In the genomic region with DNA sequence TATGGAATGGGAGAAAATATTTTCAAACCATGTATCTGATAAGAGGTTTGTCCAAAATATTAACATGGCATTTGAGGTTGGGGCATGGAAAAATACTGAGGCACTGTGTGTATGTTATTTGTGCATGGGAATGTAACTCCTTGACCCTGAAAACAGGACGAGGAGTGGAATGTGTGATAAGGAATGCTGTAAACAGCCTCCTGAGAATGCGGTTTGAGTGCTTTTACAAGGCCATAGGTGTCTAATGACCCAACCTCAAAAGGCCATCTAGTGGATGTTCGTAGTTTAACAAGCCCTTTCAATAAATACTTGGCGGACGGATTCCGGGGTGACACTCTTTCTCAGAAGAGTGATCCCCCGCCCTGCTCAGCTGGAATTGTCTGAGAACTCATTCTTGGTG, we compare ENCODE assay signal across 9 cellular contexts.
A peak's percentile ranks its signal among the peaks of the same experiment; 100 is the strongest.
DNase-seq lines count a peak whose midpoint lies in the region; ATAC-seq and TF ChIP-seq lines count a peak whose summit lies in the region.
"Had no signal": no experiment of that assay in that cellular context is flagged by ENCODE, and none has a peak within 500 bp of the region (broad histone marks: within the 10 kb centered on the region; RNA-seq: fewer than 3 reads in every experiment).

No MANE protein-coding gene starts in this region.

- H3K4me1 ChIP-seq in HUES64 (ENCODE audit: insufficient read depth, low read length), result peaks cover 4% of the 10 kb centered on the region; the same call in 1 of the 2 replicates

- CTCF ChIA-PET in activated CD8-positive, alpha-beta memory T cell treated with anti-CD3 and anti-CD28 coated beads, Interleukin-2, amount 10 ng/mL, durations not matched to agents 7 days and 5 days (lab: Charles Lee), result no interaction called here

- no peak overlapping the region for H3K4me3 Mint-ChIP-seq in activated CD8-positive, alpha-beta memory T cell treated with anti-CD3 and anti-CD28 coated beads, Interleukin-2, amount 10 ng/mL, durations not matched to agents 7 days and 5 days
- H3K4me3 Mint-ChIP-seq: activated CD4-positive, alpha-beta T cell treated with anti-CD3 and anti-CD28 coated beads, Interleukin-2, amount 10 ng/mL, durations not matched to agents 7 days and 5 days had no signal

- H3K27ac ChIP-seq in HUES64 (ENCODE audit: low read depth, low read length), result peak overlapping the region; percentile 48; the same call in 1 of the 2 replicates
- no peak overlapping the region for H3K27ac ChIP-seq in VCaP

- H3K27me3 Mint-ChIP-seq in activated CD8-positive, alpha-beta memory T cell treated with anti-CD3 and anti-CD28 coated beads, Interleukin-2, amount 10 ng/mL, durations not matched to agents 7 days and 5 days, result no peaks in the 10 kb centered on the region

- no peaks in the 10 kb centered on the region for H3K9me3 Mint-ChIP-seq in activated CD8-positive, alpha-beta memory T cell treated with anti-CD3 and anti-CD28 coated beads, Interleukin-2, amount 10 ng/mL, durations not matched to agents 7 days and 5 days (ENCODE audit: low read depth)

- peak; percentile 81 for DNase-seq in DMS 273 (lab: John Stamatoyannopoulos, UW; ENCODE audit: unreplicated experiment)
- DNase-seq in kidney glomerular epithelial cell (lab: John Stamatoyannopoulos, UW), result peak; percentile 15
- no peak for DNase-seq in activated CD8-positive, alpha-beta memory T cell treated with anti-CD3 and anti-CD28 coated beads, Interleukin-2, amount 10 ng/mL, durations not matched to agents 7 days and 5 days
- DNase-seq: activated CD4-positive, alpha-beta T cell treated with anti-CD3 and anti-CD28 coated beads, Interleukin-2, amount 10 ng/mL, durations not matched to agents 7 days and 5 days had no signal

- H3K27ac Mint-ChIP-seq in activated CD8-positive, alpha-beta memory T cell treated with anti-CD3 and anti-CD28 coated beads, Interleukin-2, amount 10 ng/mL, durations not matched to agents 7 days and 5 days, result no peak overlapping the region
- H3K27ac Mint-ChIP-seq: activated CD4-positive, alpha-beta T cell treated with anti-CD3 and anti-CD28 coated beads, Interleukin-2, amount 10 ng/mL, durations not matched to agents 7 days and 5 days had no signal

- H3K36me3 Mint-ChIP-seq in activated CD8-positive, alpha-beta memory T cell treated with anti-CD3 and anti-CD28 coated beads, Interleukin-2, amount 10 ng/mL, durations not matched to agents 7 days and 5 days, result peaks cover 6% of the 10 kb centered on the region

- no peak overlapping the region for H3K9ac ChIP-seq in HUES64 (ENCODE audit: low read depth, low read length)

- no peaks in the 10 kb centered on the region for H3K4me1 Mint-ChIP-seq in activated CD8-positive, alpha-beta memory T cell treated with anti-CD3 and anti-CD28 coated beads, Interleukin-2, amount 10 ng/mL, durations not matched to agents 7 days and 5 days
- H3K4me1 Mint-ChIP-seq: activated CD4-positive, alpha-beta T cell treated with anti-CD3 and anti-CD28 coated beads, Interleukin-2, amount 10 ng/mL, durations not matched to agents 7 days and 5 days had no signal

- H3K9me3 ChIP-seq in HUES64 (ENCODE audit: insufficient read depth, low read depth, low read length), result peaks cover 3% of the 10 kb centered on the region; the same call in 1 of the 2 replicates

- ATAC-seq in activated CD8-positive, alpha-beta memory T cell treated with anti-CD3 and anti-CD28 coated beads, Interleukin-2, amount 10 ng/mL, durations not matched to agents 7 days and 5 days, result no peak
- ATAC-seq in GM19467 (IDR thresholded peaks at IDR 0.05; ENCODE audit: unreplicated experiment) (no peak), GM19452 (IDR thresholded peaks at IDR 0.05; ENCODE audit: unreplicated experiment) (no peak), GM19023 (IDR thresholded peaks at IDR 0.05; ENCODE audit: unreplicated experiment) (no peak)

- no peaks in the 10 kb centered on the region for H3K27me3 ChIP-seq in HUES64 (ENCODE audit: insufficient read depth, low read length)

- no peaks in the 10 kb centered on the region for H3K36me3 ChIP-seq in HUES64 (ENCODE audit: insufficient read depth, low read length)

- peak; percentile 69 for TF ChIP-seq CTCF in VCaP (conservative IDR thresholded peaks at IDR 0.05)

- 34% methylated on average over 7 of the region's 7 CpGs for WGBS in HUES64

- H3K4me3 ChIP-seq in HUES64 (ENCODE audit: low read length), result no peak overlapping the region
